In the genomic region with DNA sequence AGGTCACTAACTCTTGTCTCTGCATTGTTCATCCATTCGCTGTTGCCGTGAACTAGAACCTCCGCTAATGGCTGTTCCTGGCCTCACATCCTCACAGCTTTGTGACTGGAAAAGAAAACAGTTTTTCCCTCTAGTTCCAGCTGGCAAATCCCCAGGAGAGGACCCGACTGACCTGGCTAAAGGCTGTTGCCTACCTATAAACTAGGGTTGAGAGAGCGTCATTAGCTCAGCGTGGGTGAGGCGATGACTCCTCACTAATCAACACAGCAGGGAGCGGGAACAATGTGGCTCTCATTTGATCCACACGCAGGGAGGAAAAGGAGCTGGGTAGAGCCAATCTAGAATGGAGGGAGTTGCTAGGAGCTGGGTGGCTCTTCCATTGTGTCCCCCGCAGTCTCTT, we compare ENCODE assay signal across 26 cellular contexts.
A peak's percentile ranks its signal among the peaks of the same experiment; 100 is the strongest.
DNase-seq lines count a peak whose midpoint lies in the region; ATAC-seq and TF ChIP-seq lines count a peak whose summit lies in the region.
"Had no signal": no experiment of that assay in that cellular context is flagged by ENCODE, and none has a peak within 500 bp of the region (broad histone marks: within the 10 kb centered on the region; RNA-seq: fewer than 3 reads in every experiment).

No MANE protein-coding gene starts in this region.

- 62 to 65% methylated on average over 10 of the region's 10 CpGs for WGBS in esophagus, 2 donors

- intact Hi-C loops in activated T-helper 1 cell treated with anti-CD3 and anti-CD28 coated beads, Interleukin-12 subunit alpha, Interleukin-12 subunit beta, Interleukin-2, Interleukin-4 antibody, amounts not matched to agents 30 ng/mL and 10 ng/mL and 1 ng/mL, durations not matched to agents 14 hours and 24 hours and 36 hours (cut with micrococcal nuclease): no loop called here

- H3K4me3 ChIP-seq in MG63 (no peak overlapping the region), esophagus (ENCODE audit: low read depth in 1 of 2, low read length in 2 of 2) (no peak overlapping the region)
- H3K4me3 ChIP-seq: BLaER1 treated with 17β-estradiol and CSF1 and Interleukin-3, amounts not matched to agents 10 nM and 100 nM; heart right ventricle; thyroid gland had no signal

- peak overlapping the region; percentile 81 for H3K27ac Mint-ChIP-seq in type B pancreatic cell
- H3K27ac Mint-ChIP-seq in activated T-helper 1 cell treated with anti-CD3 and anti-CD28 coated beads, Interleukin-12 subunit alpha, Interleukin-12 subunit beta, Interleukin-2, Interleukin-4 antibody, amounts not matched to agents 30 ng/mL and 10 ng/mL and 1 ng/mL, durations not matched to agents 14 hours and 24 hours and 36 hours: no peak overlapping the region
- H3K27ac Mint-ChIP-seq: progenitor cell of endocrine pancreas; stimulated activated naive CD8-positive, alpha-beta T cell treated with anti-CD3 and anti-CD28 coated beads, Interleukin-15, amount 100 ng/mL, for 72 hours; T-helper 17 cell had no signal

- no peaks in the 10 kb centered on the region for H3K27me3 ChIP-seq in MG63
- no peaks in the 10 kb centered on the region for H3K27me3 ChIP-seq in esophagus (ENCODE audit: control insufficient read depth in 1 of 2, insufficient read depth in 2 of 2, low read length in 2 of 2)
- H3K27me3 ChIP-seq: BLaER1 treated with 17β-estradiol and CSF1 and Interleukin-3, amounts not matched to agents 10 nM and 100 nM; heart right ventricle; thyroid gland had no signal

- DNase-seq in MG63: peak; percentile 46
- DNase-seq in NCI-H748 treated with DMSO at 0.1 percent for 48 hours (lab: John Stamatoyannopoulos, UW): peak; percentile 43
- no peak for DNase-seq in type B pancreatic cell (ENCODE audit: extremely low spot score, unreplicated experiment)
- no peak for DNase-seq in MV-4-11 (lab: John Stamatoyannopoulos, UW)
- DNase-seq in activated T-helper 1 cell treated with anti-CD3 and anti-CD28 coated beads, Interleukin-12 subunit alpha, Interleukin-12 subunit beta, Interleukin-2, Interleukin-4 antibody, amounts not matched to agents 30 ng/mL and 10 ng/mL and 1 ng/mL, durations not matched to agents 14 hours and 24 hours and 36 hours (ENCODE audit: low spot score): no peak
- DNase-seq: activated CD4-positive, alpha-beta T cell treated with anti-CD3 and anti-CD28 coated beads, Interleukin-2, amount 50 U/mL, for 48 hours; activated CD4-positive, CD25-positive, alpha-beta regulatory T cell treated with anti-CD3 and anti-CD28 coated beads, Interleukin-2, amount 50 U/mL, for 72 hours; activated T-cell treated with anti-CD3 and anti-CD28 coated beads, Interleukin-2, amount 50 U/mL, for 48 hours; caudate nucleus; cortex of kidney; DND-41; heart right ventricle; KG1; naive thymus-derived CD8-positive, alpha-beta T cell; NCI-H1436; NK-92 treated with Interleukin-12 subunit alpha and Interleukin-12 subunit beta, amount 100 ng/mL, for 24 hours; SK-N-SH; stimulated activated CD4-positive, alpha-beta T cell treated with anti-CD3 and anti-CD28 coated beads, Interleukin-12 subunit alpha, Interleukin-12 subunit beta, amount 100 ng/mL, for 4 hours; stimulated activated CD4-positive, alpha-beta T cell treated with anti-CD3 and anti-CD28 coated beads, Interleukin-2, amount 100 ng/mL, for 48 hours; stimulated activated naive CD8-positive, alpha-beta T cell treated with anti-CD3 and anti-CD28 coated beads, Interleukin-15, amount 100 ng/mL, for 72 hours; T-helper 17 cell; thyroid gland had no signal

- H3K9me3 ChIP-seq in MG63 (peaks cover 11% of the 10 kb centered on the region), esophagus (ENCODE audit: control insufficient read depth in 2 of 2, insufficient read depth in 1 of 2, low read depth in 1 of 2, low read length in 1 of 2) (no peaks in the 10 kb centered on the region)
- H3K9me3 ChIP-seq: heart right ventricle, SK-N-SH, thyroid gland had no signal

- H3K9me3 Mint-ChIP-seq in type B pancreatic cell: peaks cover 4% of the 10 kb centered on the region
- H3K9me3 Mint-ChIP-seq in activated T-helper 1 cell treated with anti-CD3 and anti-CD28 coated beads, Interleukin-12 subunit alpha, Interleukin-12 subunit beta, Interleukin-2, Interleukin-4 antibody, amounts not matched to agents 30 ng/mL and 10 ng/mL and 1 ng/mL, durations not matched to agents 14 hours and 24 hours and 36 hours: no peaks in the 10 kb centered on the region
- H3K9me3 Mint-ChIP-seq: naive thymus-derived CD8-positive, alpha-beta T cell; stimulated activated naive CD8-positive, alpha-beta T cell treated with anti-CD3 and anti-CD28 coated beads, Interleukin-15, amount 100 ng/mL, for 72 hours had no signal

- no peaks in the 10 kb centered on the region for H3K36me3 ChIP-seq in MG63
- no peaks in the 10 kb centered on the region for H3K36me3 ChIP-seq in esophagus (ENCODE audit: control insufficient read depth in 2 of 2, insufficient read depth in 2 of 2, low read length in 1 of 2)
- H3K36me3 ChIP-seq: BLaER1 treated with 17β-estradiol and CSF1 and Interleukin-3, amounts not matched to agents 10 nM and 100 nM; heart right ventricle; thyroid gland had no signal

- H3K36me3 Mint-ChIP-seq in type B pancreatic cell: no peaks in the 10 kb centered on the region
- H3K36me3 Mint-ChIP-seq in activated T-helper 1 cell treated with anti-CD3 and anti-CD28 coated beads, Interleukin-12 subunit alpha, Interleukin-12 subunit beta, Interleukin-2, Interleukin-4 antibody, amounts not matched to agents 30 ng/mL and 10 ng/mL and 1 ng/mL, durations not matched to agents 14 hours and 24 hours and 36 hours (ENCODE audit: low read depth): no peaks in the 10 kb centered on the region
- H3K36me3 Mint-ChIP-seq: naive thymus-derived CD8-positive, alpha-beta T cell had no signal

- H3K27me3 Mint-ChIP-seq in type B pancreatic cell: peaks cover 33% of the 10 kb centered on the region
- H3K27me3 Mint-ChIP-seq in activated T-helper 1 cell treated with anti-CD3 and anti-CD28 coated beads, Interleukin-12 subunit alpha, Interleukin-12 subunit beta, Interleukin-2, Interleukin-4 antibody, amounts not matched to agents 30 ng/mL and 10 ng/mL and 1 ng/mL, durations not matched to agents 14 hours and 24 hours and 36 hours (ENCODE audit: insufficient read depth): peaks cover 8% of the 10 kb centered on the region

- TF ChIP-seq CTCF in type B pancreatic cell (conservative IDR thresholded peaks at IDR 0.05): no peak

- peaks cover 29% of the 10 kb centered on the region for H3K4me1 Mint-ChIP-seq in type B pancreatic cell (ENCODE audit: unreplicated experiment)
- no peaks in the 10 kb centered on the region for H3K4me1 Mint-ChIP-seq in activated T-helper 1 cell treated with anti-CD3 and anti-CD28 coated beads, Interleukin-12 subunit alpha, Interleukin-12 subunit beta, Interleukin-2, Interleukin-4 antibody, amounts not matched to agents 30 ng/mL and 10 ng/mL and 1 ng/mL, durations not matched to agents 14 hours and 24 hours and 36 hours (ENCODE audit: low read depth)
- H3K4me1 Mint-ChIP-seq: stimulated activated naive CD8-positive, alpha-beta T cell treated with anti-CD3 and anti-CD28 coated beads, Interleukin-15, amount 100 ng/mL, for 72 hours; T-helper 17 cell had no signal

- ATAC-seq in HG02840 (IDR thresholded peaks at IDR 0.05; ENCODE audit: low FRiP score, unreplicated experiment): no peak
- ATAC-seq: heart right ventricle; naive thymus-derived CD8-positive, alpha-beta T cell; stimulated activated naive CD8-positive, alpha-beta T cell treated with anti-CD3 and anti-CD28 coated beads, Interleukin-15, amount 100 ng/mL, for 72 hours; T-helper 17 cell had no signal

- H3K4me3 Mint-ChIP-seq in type B pancreatic cell: peak overlapping the region; percentile 5
- no peak overlapping the region for H3K4me3 Mint-ChIP-seq in activated T-helper 1 cell treated with anti-CD3 and anti-CD28 coated beads, Interleukin-12 subunit alpha, Interleukin-12 subunit beta, Interleukin-2, Interleukin-4 antibody, amounts not matched to agents 30 ng/mL and 10 ng/mL and 1 ng/mL, durations not matched to agents 14 hours and 24 hours and 36 hours
- H3K4me3 Mint-ChIP-seq: naive thymus-derived CD8-positive, alpha-beta T cell; stimulated activated naive CD8-positive, alpha-beta T cell treated with anti-CD3 and anti-CD28 coated beads, Interleukin-15, amount 100 ng/mL, for 72 hours; T-helper 17 cell had no signal

- H3K4me1 ChIP-seq in esophagus (ENCODE audit: control insufficient read depth in 2 of 2, insufficient read depth in 2 of 2, low read length in 1 of 2): peaks cover 0 to 9% of the 10 kb centered on the region in 2 donors

- H3K27ac ChIP-seq in esophagus (ENCODE audit: low read depth in 2 of 2, low read length in 1 of 2): peak overlapping the region; percentile 60 to 87
- H3K27ac ChIP-seq: BLaER1 treated with 17β-estradiol and CSF1 and Interleukin-3, amounts not matched to agents 10 nM and 100 nM; heart right ventricle; thyroid gland had no signal

Comparison
In these comparisons a context has a peak if more than half of its experiments do, and no peak if none do; other contexts are left out.
1. DNase-seq: peak in MG63 (single experiment) and NCI-H748 treated with DMSO at 0.1 percent for 48 hours (single experiment); none in type B pancreatic cell (single experiment), MV-4-11 (single experiment) and activated T-helper 1 cell treated with anti-CD3 and anti-CD28 coated beads, Interleukin-12 subunit alpha, Interleukin-12 subunit beta, Interleukin-2, Interleukin-4 antibody, amounts not matched to agents 30 ng/mL and 10 ng/mL and 1 ng/mL, durations not matched to agents 14 hours and 24 hours and 36 hours (single experiment).